ENCODE assay signal across 17 cellular contexts in the genomic region with DNA sequence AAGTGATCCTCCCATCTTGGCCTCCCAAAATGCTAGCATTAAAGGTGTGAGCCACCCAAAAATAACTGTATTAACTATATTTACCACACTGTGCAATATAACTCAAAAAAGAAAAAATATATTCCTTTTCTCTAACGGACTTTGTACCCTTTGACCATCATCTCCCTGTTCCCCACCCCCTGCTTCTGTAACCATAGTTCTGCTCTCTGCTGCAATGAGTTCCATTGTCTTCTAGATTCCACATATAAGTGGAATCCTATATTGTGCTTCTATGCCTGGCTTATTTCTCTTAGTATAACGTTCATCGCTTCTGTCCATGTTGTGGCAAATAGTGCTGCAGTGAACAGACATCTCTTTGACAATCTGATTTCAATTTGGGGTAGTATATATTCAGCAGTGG.
"Had no signal": no experiment of that assay in that cellular context is flagged by ENCODE, and none has a peak within 500 bp of the region (broad histone marks: within the 10 kb centered on the region; RNA-seq: fewer than 3 reads in every experiment).

No MANE protein-coding gene starts in this region.

- ATAC-seq: effector memory CD8-positive, alpha-beta T cell; foreskin keratinocyte had no signal

- DNase-seq: activated effector memory CD4-positive, alpha-beta T cell treated with Interleukin-2 at 50 U/mL for 16 hours; activated naive CD8-positive, alpha-beta T cell treated with anti-CD3 and anti-CD28 coated beads, Interleukin-2, amount 10 ng/mL, durations not matched to agents 7 days and 5 days; activated T-cell treated with anti-CD3 and anti-CD28 coated beads for 4 hours; anterior cingulate cortex; dermis blood vessel endothelial cell; effector memory CD8-positive, alpha-beta T cell; foreskin keratinocyte; kidney glomerular epithelial cell; posterior cingulate gyrus; stimulated activated CD4-positive, alpha-beta T cell treated with anti-CD3 and anti-CD28 coated beads, Interleukin-15, amount 100 ng/mL, for 24 hours; stimulated activated CD4-positive, alpha-beta T cell treated with anti-CD3 and anti-CD28 coated beads, Interleukin-4, amount 100 ng/mL, for 24 hours; stimulated activated naive CD4-positive, alpha-beta T cell; SW 1271; upper lobe of left lung had no signal

- H3K27ac ChIP-seq: foreskin keratinocyte, SJSA1, skin epidermis, upper lobe of left lung had no signal

- H3K4me3 Mint-ChIP-seq: activated naive CD8-positive, alpha-beta T cell treated with anti-CD3 and anti-CD28 coated beads, Interleukin-2, amount 10 ng/mL, durations not matched to agents 7 days and 5 days; T-helper 2 cell treated with Interferon-gamma antibody and Interleukin-4, amounts not matched to agents 5 μg/mL and 100 μg/mL, for 36 hours had no signal

- H3K27me3 Mint-ChIP-seq: activated naive CD8-positive, alpha-beta T cell treated with anti-CD3 and anti-CD28 coated beads, Interleukin-2, amount 10 ng/mL, durations not matched to agents 7 days and 5 days; effector memory CD8-positive, alpha-beta T cell had no signal

- H3K27ac Mint-ChIP-seq: activated naive CD8-positive, alpha-beta T cell treated with anti-CD3 and anti-CD28 coated beads, Interleukin-2, amount 10 ng/mL, durations not matched to agents 7 days and 5 days; effector memory CD8-positive, alpha-beta T cell; T-helper 2 cell treated with Interferon-gamma antibody and Interleukin-4, amounts not matched to agents 5 μg/mL and 100 μg/mL, for 36 hours had no signal

- H3K9me3 ChIP-seq: SJSA1, upper lobe of left lung had no signal

- H3K9me3 Mint-ChIP-seq: activated naive CD8-positive, alpha-beta T cell treated with anti-CD3 and anti-CD28 coated beads, Interleukin-2, amount 10 ng/mL, durations not matched to agents 7 days and 5 days; effector memory CD8-positive, alpha-beta T cell; T-helper 2 cell treated with Interferon-gamma antibody and Interleukin-4, amounts not matched to agents 5 μg/mL and 100 μg/mL, for 36 hours had no signal

- H3K27me3 ChIP-seq: foreskin keratinocyte, SJSA1, upper lobe of left lung had no signal

- H3K4me3 ChIP-seq: SJSA1, skin epidermis, upper lobe of left lung had no signal
